In genomic region chr3:31103181-31103580, GRCh38 we compare ENCODE assay signal across 1 cellular context.
TF ChIP-seq lines count a peak whose summit lies in the region.

No MANE protein-coding gene starts in this region.

TF ChIP-seq in WTC11, 78 proteins besides CTCF, POLR2A, EP300 and RAD21 (continued from another document):
- TF ChIP-seq HMGXB4 (CRISPR knock-in tag; IDR thresholded peaks at IDR 0.05) = no peak
- TF ChIP-seq ZBTB43 (CRISPR knock-in tag; IDR thresholded peaks at IDR 0.05) = no peak
